ENCODE assay signal across 8 cellular contexts in genomic region chr10:72274730-72275350, GRCh38. TPM values are rescaled to one million over a fixed set of nuclear protein-coding genes. Genes with fewer than 3 reads are reported as not detected.
DNase-seq lines count a peak whose midpoint lies in the region; ATAC-seq and TF ChIP-seq lines count a peak whose summit lies in the region.

No MANE protein-coding gene starts in this region.

- no peaks in the 10 kb centered on the region for H3K27me3 ChIP-seq in left lung

- ATAC-seq in activated CD4-positive, CD25-positive, alpha-beta regulatory T cell treated with anti-CD3 and anti-CD28 coated beads, Interleukin-2, amount 50 U/mL, for 24 hours: peak; percentile 25 to 30
- ATAC-seq in left lung (peak; percentile 27), HG03135 (IDR thresholded peaks at IDR 0.05; ENCODE audit: unreplicated experiment) (no peak), GM19467 (IDR thresholded peaks at IDR 0.05; ENCODE audit: unreplicated experiment) (no peak)

- H3K4me1 ChIP-seq in left lung: peaks cover 16 to 49% of the 10 kb centered on the region in 2 donors

- H3K36me3 ChIP-seq in left lung: peaks cover 0 to 20% of the 10 kb centered on the region in 2 donors

- intact Hi-C loops in left lung (cut with DNase I): loop anchor here in 1 of 2 donors (10.0 kb wide), 1 partner anchor 60 kb away; no protein-coding TSS in a partner anchor

- peak overlapping the region; percentile 83 to 96 for H3K4me3 ChIP-seq in left lung

- H3K27ac ChIP-seq in cingulate gyrus (ENCODE audit: low read depth, low read length) (peak overlapping the region; percentile 100), left lung (peak overlapping the region; percentile 87 to 99)

- DNase-seq in Daoy (ENCODE audit: low read depth) (peak; percentile 44), LHCN-M2 (ENCODE audit: low read depth) (peak; percentile 73), left lung (peak; percentile 73 to 90)
- DNase-seq in stimulated activated CD4-positive, alpha-beta T cell treated with anti-CD3 and anti-CD28 coated beads, Interleukin-4, amount 100 ng/mL, for 24 hours: peak; percentile 76

- TF ChIP-seq CTCF in left lung (IDR thresholded peaks at IDR 0.05): peak; percentile 48 to 57

- H3K9me3 ChIP-seq in left lung: no peaks in the 10 kb centered on the region

RNA-seq across cellular contexts. Expression of gene DDIT4, which starts 1.1 kb away (rescaled TPM):
- total RNA-seq in Daoy (2014; rRNA removed; shearing (Covaris generic)): 12.8 and 14.5 TPM in 2 replicates
- total RNA-seq in LHCN-M2 (2014; rRNA removed): 257 and 378 TPM in 2 replicates
- 158 TPM for polyA plus RNA-seq in LHCN-M2 (2012)
- total RNA-seq in left lung: 10 to 100 TPM; 40.7 to 73.8 TPM

RNA-seq across cellular contexts. Expression of gene ASCC1, which starts 58.8 kb away (rescaled TPM):
- total RNA-seq in Daoy (2014; rRNA removed; shearing (Covaris generic)): 16.5 and 24.6 TPM in 2 replicates
- total RNA-seq in LHCN-M2 (2014; rRNA removed) (30.3 and 37.3 TPM in 2 replicates), left lung (10 to 100 TPM; 27.0 to 29.8 TPM)
- 27.0 TPM for polyA plus RNA-seq in LHCN-M2 (2012)

RNA-seq across cellular contexts. Expression of gene ANAPC16, which starts 59.0 kb away (rescaled TPM):
- total RNA-seq in Daoy (2014; rRNA removed; shearing (Covaris generic)): 27.2 and 48.3 TPM in 2 replicates
- 46.0 and 48.3 TPM in 2 replicates for total RNA-seq in LHCN-M2 (2014; rRNA removed)
- polyA plus RNA-seq in LHCN-M2 (2012): 46.1 TPM
- total RNA-seq in left lung: 10 to 100 TPM; 86.0 to 97.0 TPM

Comparison
In these comparisons a context has a peak if more than half of its experiments do, and no peak if none do; other contexts are left out.
1. ATAC-seq: peak in activated CD4-positive, CD25-positive, alpha-beta regulatory T cell treated with anti-CD3 and anti-CD28 coated beads, Interleukin-2, amount 50 U/mL, for 24 hours (2 of 2) and left lung (single experiment); none in HG03135 (single experiment) and GM19467 (single experiment).
2. Peak in every context shown above with its lines, with median percentiles within 50 percentile points of each other: DNase-seq.